In genomic region chr20:3406481-3407425, GRCh38 we compare ENCODE assay signal across 8 cellular contexts. TPM values are rescaled to one million over a fixed set of nuclear protein-coding genes. Genes with fewer than 3 reads are reported as not detected.
A peak's percentile ranks its signal among the peaks of the same experiment; 100 is the strongest.
DNase-seq lines count a peak whose midpoint lies in the region; ATAC-seq lines count a peak whose summit lies in the region.

No MANE protein-coding gene starts in this region.

- no peaks in the 10 kb centered on the region for H3K9me3 Mint-ChIP-seq in activated naive CD4-positive, alpha-beta T cell treated with anti-CD3 and anti-CD28 coated beads, Interleukin-2, amount 50 U/mL, for 24 hours
- H3K9me3 Mint-ChIP-seq in activated naive CD8-positive, alpha-beta T cell treated with anti-CD3 and anti-CD28 coated beads, Interleukin-2, amount 50 U/mL, for 24 hours = no peaks in the 10 kb centered on the region

- peaks cover 20% of the 10 kb centered on the region for H3K4me1 ChIP-seq in neuron (ENCODE audit: insufficient read depth, low read length)

- no peaks in the 10 kb centered on the region for H3K27me3 ChIP-seq in neuron (ENCODE audit: insufficient read depth, low read length)

- no peaks in the 10 kb centered on the region for H3K36me3 Mint-ChIP-seq in activated naive CD4-positive, alpha-beta T cell treated with anti-CD3 and anti-CD28 coated beads, Interleukin-2, amount 50 U/mL, for 24 hours
- no peaks in the 10 kb centered on the region for H3K36me3 Mint-ChIP-seq in activated naive CD8-positive, alpha-beta T cell treated with anti-CD3 and anti-CD28 coated beads, Interleukin-2, amount 50 U/mL, for 24 hours (ENCODE audit: low read depth)

- H3K4me3 Mint-ChIP-seq in activated naive CD4-positive, alpha-beta T cell treated with anti-CD3 and anti-CD28 coated beads, Interleukin-2, amount 50 U/mL, for 24 hours = peak overlapping the region; percentile 88
- H3K4me3 Mint-ChIP-seq in activated naive CD8-positive, alpha-beta T cell treated with anti-CD3 and anti-CD28 coated beads, Interleukin-2, amount 50 U/mL, for 24 hours = peak overlapping the region; percentile 86

- H2AFZ ChIP-seq in neuron (ENCODE audit: low read depth, low read length) = peak overlapping the region; percentile 62

- H3K27ac Mint-ChIP-seq in activated naive CD4-positive, alpha-beta T cell treated with anti-CD3 and anti-CD28 coated beads, Interleukin-2, amount 50 U/mL, for 24 hours = peak overlapping the region; percentile 84
- peak overlapping the region; percentile 76 for H3K27ac Mint-ChIP-seq in activated naive CD8-positive, alpha-beta T cell treated with anti-CD3 and anti-CD28 coated beads, Interleukin-2, amount 50 U/mL, for 24 hours

- peak overlapping the region; percentile 71 for H3K4me3 ChIP-seq in neuron (ENCODE audit: low read length)

- peak; percentile 3 for ATAC-seq in activated naive CD8-positive, alpha-beta T cell treated with anti-CD3 and anti-CD28 coated beads, Interleukin-2, amount 50 U/mL, for 24 hours
- ATAC-seq in HG03571 (IDR thresholded peaks at IDR 0.05; ENCODE audit: unreplicated experiment) = no peak
- no peak for ATAC-seq in esophagus mucosa

- peaks cover 27% of the 10 kb centered on the region for H3K4me1 Mint-ChIP-seq in activated naive CD4-positive, alpha-beta T cell treated with anti-CD3 and anti-CD28 coated beads, Interleukin-2, amount 50 U/mL, for 24 hours
- peaks cover 31% of the 10 kb centered on the region for H3K4me1 Mint-ChIP-seq in activated naive CD8-positive, alpha-beta T cell treated with anti-CD3 and anti-CD28 coated beads, Interleukin-2, amount 50 U/mL, for 24 hours

- H3K27me3 Mint-ChIP-seq in activated naive CD4-positive, alpha-beta T cell treated with anti-CD3 and anti-CD28 coated beads, Interleukin-2, amount 50 U/mL, for 24 hours = no peaks in the 10 kb centered on the region
- peaks cover 4% of the 10 kb centered on the region for H3K27me3 Mint-ChIP-seq in activated naive CD8-positive, alpha-beta T cell treated with anti-CD3 and anti-CD28 coated beads, Interleukin-2, amount 50 U/mL, for 24 hours

- intact Hi-C loops in head of caudate nucleus (cut with DNase I) = loop anchor here (5.0 kb wide), 1 partner anchor 66 kb away; the partner anchor contains the start of gene ATRN

- peaks cover 2% of the 10 kb centered on the region for H3K9me3 ChIP-seq in neuron (ENCODE audit: low read length)

- no peaks in the 10 kb centered on the region for H3K36me3 ChIP-seq in neuron (ENCODE audit: insufficient read depth, low read length)

- no peak for DNase-seq in activated naive CD4-positive, alpha-beta T cell treated with Interleukin-2 at 50 U/mL for 16 hours
- DNase-seq in NCI-H2227 (lab: John Stamatoyannopoulos, UW; ENCODE audit: unreplicated experiment) (peak; percentile 60), head of caudate nucleus (peak; percentile 12 to 85 (median 68))
- no peak for DNase-seq in activated naive CD8-positive, alpha-beta T cell treated with anti-CD3 and anti-CD28 coated beads, Interleukin-2, amount 50 U/mL, for 24 hours

RNA-seq across cellular contexts. Expression of gene DNAAF9, which starts 0.7 kb away (rescaled TPM):
- 6.3 TPM for total RNA-seq in esophagus mucosa

Comparison
In these comparisons a context has a peak if more than half of its experiments do, and no peak if none do; other contexts are left out.
1. DNase-seq: peak in NCI-H2227 (single experiment) and head of caudate nucleus (42 of 42); none in activated naive CD4-positive, alpha-beta T cell treated with Interleukin-2 at 50 U/mL for 16 hours (single experiment) and activated naive CD8-positive, alpha-beta T cell treated with anti-CD3 and anti-CD28 coated beads, Interleukin-2, amount 50 U/mL, for 24 hours (single experiment).